ENCODE assay signal across 8 cellular contexts in genomic region chr14:90828642-90829487, GRCh38.
DNase-seq lines count a peak whose midpoint lies in the region; ATAC-seq and TF ChIP-seq lines count a peak whose summit lies in the region.

No MANE protein-coding gene starts in this region.

- peak overlapping the region; percentile 42 for H3K4me3 ChIP-seq in GM06990 (replicated peaks; ENCODE audit: low read depth, low read length)
- peak overlapping the region; percentile 43 to 48 for H3K4me3 ChIP-seq in foreskin fibroblast (ENCODE audit: low read depth in 1 of 2, low read length in 2 of 2)
- H3K4me3 ChIP-seq in skeletal muscle cell (ENCODE audit: low read depth, low read length): peak overlapping the region; percentile 32

- no peaks in the 10 kb centered on the region for H3K27me3 ChIP-seq in GM06990 (replicated peaks; ENCODE audit: control insufficient read depth, insufficient read depth, low read length)

- ATAC-seq in HG03060 (IDR thresholded peaks at IDR 0.05; ENCODE audit: low read depth, unreplicated experiment): peak; percentile 50

- TF ChIP-seq CTCF in GM06990 (IDR thresholded peaks at IDR 0.05; ENCODE audit: insufficient read depth, low read length, poor library complexity, severe bottlenecking) (no peak), foreskin fibroblast (IDR thresholded peaks at IDR 0.05; ENCODE audit: low read depth, low read length) (no peak)

- H3K36me3 ChIP-seq in GM06990 (ENCODE audit: control insufficient read depth, insufficient read depth, low read length): no peaks in the 10 kb centered on the region

- peak; percentile 50 for DNase-seq in GM06990 (ENCODE audit: extremely low read depth, insufficient read length)
- peak; percentile 42 for DNase-seq in activated CD4-positive, CD25-positive, alpha-beta regulatory T cell treated with anti-CD3 and anti-CD28 coated beads, Interleukin-2, amount 50 U/mL, for 72 hours
- DNase-seq in foreskin fibroblast: no peak
- DNase-seq in skeletal muscle cell (ENCODE audit: low read depth): no peak
- DNase-seq in NCI-H526 treated with DMSO at 0.1 percent for 48 hours (lab: John Stamatoyannopoulos, UW): no peak
- DNase-seq in HCEC 1CT: no peak
- DNase-seq in KG1 (lab: John Stamatoyannopoulos, UW): no peak

Comparison
In these comparisons a context has a peak if more than half of its experiments do, and no peak if none do; other contexts are left out.
1. DNase-seq: peak in GM06990 (single experiment) and activated CD4-positive, CD25-positive, alpha-beta regulatory T cell treated with anti-CD3 and anti-CD28 coated beads, Interleukin-2, amount 50 U/mL, for 72 hours (single experiment); none in foreskin fibroblast (0 of 2), skeletal muscle cell (single experiment), NCI-H526 treated with DMSO at 0.1 percent for 48 hours (single experiment), HCEC 1CT (single experiment) and KG1 (single experiment).
2. Peak in every context shown above with its lines, with median percentiles within 50 percentile points of each other: H3K4me3 ChIP-seq.